ENCODE assay signal across 8 cellular contexts in genomic region chr3:113019182-113020137, GRCh38. TPM values are rescaled to one million over a fixed set of nuclear protein-coding genes. Genes with fewer than 3 reads are reported as not detected.
DNase-seq lines count a peak whose midpoint lies in the region; ATAC-seq and TF ChIP-seq lines count a peak whose summit lies in the region.

No MANE protein-coding gene starts in this region.

- peaks cover 34% of the 10 kb centered on the region for H3K36me3 ChIP-seq in HAP-1 (replicated peaks)
- H3K36me3 ChIP-seq in MG63, result peaks cover 35% of the 10 kb centered on the region
- H3K36me3 ChIP-seq in neural cell (ENCODE audit: insufficient read depth, low read length), result no peaks in the 10 kb centered on the region

- peaks cover 64% of the 10 kb centered on the region for H3K4me1 Mint-ChIP-seq in stimulated activated naive CD8-positive, alpha-beta T cell treated with anti-CD3 and anti-CD28 coated beads, Interleukin-15, amount 100 ng/mL, for 72 hours

- TF ChIP-seq CTCF in foreskin fibroblast (IDR thresholded peaks at IDR 0.05; ENCODE audit: low read depth, low read length) (no peak), neural cell (IDR thresholded peaks at IDR 0.05; ENCODE audit: poor library complexity, severe bottlenecking) (no peak)

- no peaks in the 10 kb centered on the region for H4K20me1 ChIP-seq in neural cell (ENCODE audit: insufficient read depth)

- H3K4me2 ChIP-seq in neural cell (ENCODE audit: low read length), result peak overlapping the region; percentile 75

- H3K79me2 ChIP-seq in neural cell (replicated peaks; ENCODE audit: insufficient read depth, low read length), result peaks cover 46% of the 10 kb centered on the region

- H3K4me3 Mint-ChIP-seq in stimulated activated naive CD8-positive, alpha-beta T cell treated with anti-CD3 and anti-CD28 coated beads, Interleukin-15, amount 100 ng/mL, for 72 hours, result peak overlapping the region; percentile 80 to 94

- no peaks in the 10 kb centered on the region for H3K9me2 ChIP-seq in neural cell (ENCODE audit: insufficient read depth, low read length)

- no peaks in the 10 kb centered on the region for H3F3A ChIP-seq in neural cell (ENCODE audit: insufficient read depth, low read length, poor library complexity, severe bottlenecking)

- H3K9ac ChIP-seq in neural cell (ENCODE audit: low read length), result peak overlapping the region; percentile 88

- H3K4me1 ChIP-seq in HAP-1, result peaks cover 27% of the 10 kb centered on the region

- H3K4me3 ChIP-seq in HAP-1 (peak overlapping the region; percentile 90), MG63 (peak overlapping the region; percentile 80), foreskin fibroblast (ENCODE audit: low read depth in 1 of 2, low read length in 2 of 2) (peak overlapping the region; percentile 73 to 77), neural cell (ENCODE audit: low read length) (peak overlapping the region; percentile 82)

- in situ Hi-C loops in G401 (cut with HindIII; ENCODE audit: low sequenced_read_pairs) (no loop called here), HAP-1 (cut with MboI; ENCODE audit: low sequenced_read_pairs) (no loop called here)

- no peaks in the 10 kb centered on the region for H3K27me3 ChIP-seq in HAP-1 (ENCODE audit: low read depth)
- no peaks in the 10 kb centered on the region for H3K27me3 ChIP-seq in MG63
- no peaks in the 10 kb centered on the region for H3K27me3 ChIP-seq in neural cell (ENCODE audit: insufficient read depth, low read depth, low read length)

- no peaks in the 10 kb centered on the region for H3K27me3 Mint-ChIP-seq in stimulated activated naive CD8-positive, alpha-beta T cell treated with anti-CD3 and anti-CD28 coated beads, Interleukin-15, amount 100 ng/mL, for 72 hours

- DNase-seq in G401 (ENCODE audit: low spot score) (peak; percentile 94), HAP-1 (ENCODE audit: low spot score in 2 of 2) (peak; percentile 92 to 94), MG63 (peak; percentile 97), SHP77 (lab: John Stamatoyannopoulos, UW) (peak; percentile 87 to 92), activated gamma-delta T cell treated with Interleukin-2 at 50 U/mL for 16 hours (peak; percentile 74), foreskin fibroblast (peak; percentile 95 to 98)
- peak; percentile 81 to 91 for DNase-seq in stimulated activated naive CD8-positive, alpha-beta T cell treated with anti-CD3 and anti-CD28 coated beads, Interleukin-15, amount 100 ng/mL, for 72 hours

- TF ChIP-seq EP300 in neural cell (conservative IDR thresholded peaks at IDR 0.05; ENCODE audit: poor library complexity, severe bottlenecking), result peak; percentile 29

- peak overlapping the region; percentile 89 for H3K27ac ChIP-seq in neural cell (ENCODE audit: low read length)

- peak; percentile 22 for TF ChIP-seq RAD21 in neural cell (conservative IDR thresholded peaks at IDR 0.05)

- peak overlapping the region; percentile 71 for H2AFZ ChIP-seq in neural cell (ENCODE audit: low read depth, low read length)

- H3K9me3 ChIP-seq in HAP-1 (no peaks in the 10 kb centered on the region), MG63 (no peaks in the 10 kb centered on the region), neural cell (ENCODE audit: low read length) (no peaks in the 10 kb centered on the region)

- peak; percentile 93 for ATAC-seq in stimulated activated naive CD8-positive, alpha-beta T cell treated with anti-CD3 and anti-CD28 coated beads, Interleukin-15, amount 100 ng/mL, for 72 hours

- H3K27ac Mint-ChIP-seq in stimulated activated naive CD8-positive, alpha-beta T cell treated with anti-CD3 and anti-CD28 coated beads, Interleukin-15, amount 100 ng/mL, for 72 hours, result peak overlapping the region; percentile 97 to 98

- H3K9me3 Mint-ChIP-seq in stimulated activated naive CD8-positive, alpha-beta T cell treated with anti-CD3 and anti-CD28 coated beads, Interleukin-15, amount 100 ng/mL, for 72 hours, result no peaks in the 10 kb centered on the region

TF ChIP-seq in neural cell, 6 proteins besides CTCF, POLR2A, EP300 and RAD21:
- TF ChIP-seq POLR2AphosphoS5 (IDR thresholded peaks at IDR 0.05), result peak; percentile 88
- peak; percentile 65 for TF ChIP-seq REST (IDR thresholded peaks at IDR 0.05; ENCODE audit: borderline replicate concordance)
- no peak for TF ChIP-seq SMC3 (conservative IDR thresholded peaks at IDR 0.05; ENCODE audit: poor library complexity)
- TF ChIP-seq TAF1 (IDR thresholded peaks at IDR 0.05; ENCODE audit: low read depth), result peak; percentile 49
- no peak for TF ChIP-seq EZH2 (IDR thresholded peaks at IDR 0.05; ENCODE audit: borderline replicate concordance, insufficient read depth, low read length, poor library complexity, severe bottlenecking)
- TF ChIP-seq MXI1 (conservative IDR thresholded peaks at IDR 0.05; ENCODE audit: poor library complexity, severe bottlenecking), result peak; percentile 90
TF ChIP-seq in neural cell: peak in this region for 4.

RNA-seq across cellular contexts. Expression of gene GTPBP8, which starts 28.7 kb away (rescaled TPM):
- 20.4 and 26.9 TPM in 2 replicates for total RNA-seq in G401 (2014; rRNA removed; shearing (Covaris generic))
- total RNA-seq in MG63 (2014; rRNA removed; shearing (Covaris generic); ENCODE audit: low replicate concordance), result 52.1 and 54.8 TPM in 2 replicates
- polyA plus RNA-seq in neural cell, result 32.3 and 32.4 TPM in 2 replicates
- polyA minus RNA-seq in neural cell, result 36.3 and 44.5 TPM in 2 replicates

RNA-seq across cellular contexts. Expression of gene CD200R1, which starts 44.6 kb away (rescaled TPM):
- total RNA-seq in G401 (2014; rRNA removed; shearing (Covaris generic)), result not detected in 2 replicates
- total RNA-seq in MG63 (2014; rRNA removed; shearing (Covaris generic); ENCODE audit: low replicate concordance), result 0.36 and 0.67 TPM in 2 replicates
- 0.54 and 0.72 TPM in 2 replicates for polyA plus RNA-seq in neural cell
- polyA minus RNA-seq in neural cell, result not detected in 2 replicates

Comparison
In these comparisons a context has a peak if more than half of its experiments do, and no peak if none do; other contexts are left out.
1. Peak in every context shown above with its lines: DNase-seq, ATAC-seq, H3K4me3 ChIP-seq and H3K27ac ChIP-seq.